ENCODE assay signal across 8 cellular contexts in genomic region chr11:124837491-124837856, GRCh38. TPM values are rescaled to one million over a fixed set of nuclear protein-coding genes. Genes with fewer than 3 reads are reported as not detected.
DNase-seq lines count a peak whose midpoint lies in the region; ATAC-seq and TF ChIP-seq lines count a peak whose summit lies in the region.

No MANE protein-coding gene starts in this region.

- H3K9me3 ChIP-seq in DOHH2 (ENCODE audit: control insufficient read depth, insufficient read depth, low read length) (no peaks in the 10 kb centered on the region), esophagus squamous epithelium (no peaks in the 10 kb centered on the region)

- WGBS in esophagus squamous epithelium, 2 donors = 18% methylated on average over 3 of the region's 3 CpGs

- H3K27ac ChIP-seq in DOHH2 (ENCODE audit: low read depth, low read length) (peak overlapping the region; percentile 70), esophagus squamous epithelium (no peak overlapping the region)

- DNase-seq in H7 = peak; percentile 76
- DNase-seq in NCI-H2196 treated with DMSO at 0.1 percent for 48 hours (lab: John Stamatoyannopoulos, UW; ENCODE audit: unreplicated experiment) = peak; percentile 73
- peak; percentile 86 for DNase-seq in amniotic epithelial cell (ENCODE audit: low read depth)
- DNase-seq in inferior parietal cortex (ENCODE audit: extremely low spot score) = peak; percentile 69
- DNase-seq in esophagus squamous epithelium (lab: John Stamatoyannopoulos, UW) = no peak

- H3K36me3 ChIP-seq in DOHH2 (ENCODE audit: control insufficient read depth, low read length) (no peaks in the 10 kb centered on the region), H7 (replicated peaks; ENCODE audit: control insufficient read depth, insufficient read depth, low read length) (no peaks in the 10 kb centered on the region), esophagus squamous epithelium (no peaks in the 10 kb centered on the region)

- TF ChIP-seq POLR2A in esophagus squamous epithelium (IDR thresholded peaks at IDR 0.05) = no peak

- H3K4me3 ChIP-seq in DOHH2 (ENCODE audit: low read length) = peak overlapping the region; percentile 65
- H3K4me3 ChIP-seq in H7 (ENCODE audit: insufficient read depth, low read depth, low read length) = no peak overlapping the region
- no peak overlapping the region for H3K4me3 ChIP-seq in esophagus squamous epithelium

- H3K9me2 ChIP-seq in DOHH2 (replicated peaks; ENCODE audit: control insufficient read depth, low read length) = no peaks in the 10 kb centered on the region

- H3K4me2 ChIP-seq in DOHH2 (ENCODE audit: low read length) = peak overlapping the region; percentile 65

- no peaks in the 10 kb centered on the region for H3K79me2 ChIP-seq in DOHH2 (ENCODE audit: control insufficient read depth, low read length)

- no peak for ATAC-seq in HG02885 (IDR thresholded peaks at IDR 0.05; ENCODE audit: poor library complexity, unreplicated experiment)
- ATAC-seq in GM21526 (IDR thresholded peaks at IDR 0.05; ENCODE audit: low FRiP score, unreplicated experiment) = no peak

- peaks cover 31% of the 10 kb centered on the region for H3K4me1 ChIP-seq in DOHH2 (ENCODE audit: control insufficient read depth, low read length)
- peaks cover 11 to 31% (median 15%) of the 10 kb centered on the region in 3 donors for H3K4me1 ChIP-seq in esophagus squamous epithelium

- H3K27me3 ChIP-seq in DOHH2 (ENCODE audit: control insufficient read depth, low read length) = peaks cover 43% of the 10 kb centered on the region
- peaks cover 59% of the 10 kb centered on the region for H3K27me3 ChIP-seq in H7 (ENCODE audit: control insufficient read depth, insufficient read depth, low read length)
- peaks cover 20 to 62% (median 29%) of the 10 kb centered on the region in 4 donors for H3K27me3 ChIP-seq in esophagus squamous epithelium

- H3F3A ChIP-seq in DOHH2 (ENCODE audit: control insufficient read depth, insufficient read depth) = 0 out of 2 replicates have a peak, but pooled peaks cover 2% of the 10 kb centered on the region

- TF ChIP-seq CTCF in DOHH2 (IDR thresholded peaks at IDR 0.05; ENCODE audit: low read depth, low read length, poor library complexity, severe bottlenecking) (peak; percentile 72), esophagus squamous epithelium (IDR thresholded peaks at IDR 0.05) (peak in 2 of 6 experiments; percentile 16 to 53)

- H4K20me1 ChIP-seq in DOHH2 (ENCODE audit: control insufficient read depth, insufficient read depth, low read depth, low read length) = no peaks in the 10 kb centered on the region

- intact Hi-C loops in esophagus squamous epithelium (cut with DNase I) = loop anchor here (10.0 kb wide), 2 partner anchors 73 to 173 kb away; partner anchors contain the start of gene ESAM

RNA-seq across cellular contexts. Expression of gene ROBO3, which starts 27.8 kb away (rescaled TPM):
- 26.1 and 31.0 TPM in 2 replicates for total RNA-seq in H7 (2014; rRNA removed; shearing (Covaris generic))
- total RNA-seq in esophagus squamous epithelium = 10 to 100 TPM in 1 of 4 donors, 1 to 10 TPM in 3; 1.8 to 12.4 (median 3.8) TPM

RNA-seq across cellular contexts. Expression of gene MSANTD2, which starts 37.3 kb away (rescaled TPM):
- total RNA-seq in H7 (2014; rRNA removed; shearing (Covaris generic)) = 10.3 and 18.3 TPM in 2 replicates
- total RNA-seq in esophagus squamous epithelium = 10 to 100 TPM in 1 of 4 donors, 1 to 10 TPM in 3; 5.2 to 16.4 (median 6.7) TPM
